Comparison of ENCODE assay signal across 8 cellular contexts in the genomic region with DNA sequence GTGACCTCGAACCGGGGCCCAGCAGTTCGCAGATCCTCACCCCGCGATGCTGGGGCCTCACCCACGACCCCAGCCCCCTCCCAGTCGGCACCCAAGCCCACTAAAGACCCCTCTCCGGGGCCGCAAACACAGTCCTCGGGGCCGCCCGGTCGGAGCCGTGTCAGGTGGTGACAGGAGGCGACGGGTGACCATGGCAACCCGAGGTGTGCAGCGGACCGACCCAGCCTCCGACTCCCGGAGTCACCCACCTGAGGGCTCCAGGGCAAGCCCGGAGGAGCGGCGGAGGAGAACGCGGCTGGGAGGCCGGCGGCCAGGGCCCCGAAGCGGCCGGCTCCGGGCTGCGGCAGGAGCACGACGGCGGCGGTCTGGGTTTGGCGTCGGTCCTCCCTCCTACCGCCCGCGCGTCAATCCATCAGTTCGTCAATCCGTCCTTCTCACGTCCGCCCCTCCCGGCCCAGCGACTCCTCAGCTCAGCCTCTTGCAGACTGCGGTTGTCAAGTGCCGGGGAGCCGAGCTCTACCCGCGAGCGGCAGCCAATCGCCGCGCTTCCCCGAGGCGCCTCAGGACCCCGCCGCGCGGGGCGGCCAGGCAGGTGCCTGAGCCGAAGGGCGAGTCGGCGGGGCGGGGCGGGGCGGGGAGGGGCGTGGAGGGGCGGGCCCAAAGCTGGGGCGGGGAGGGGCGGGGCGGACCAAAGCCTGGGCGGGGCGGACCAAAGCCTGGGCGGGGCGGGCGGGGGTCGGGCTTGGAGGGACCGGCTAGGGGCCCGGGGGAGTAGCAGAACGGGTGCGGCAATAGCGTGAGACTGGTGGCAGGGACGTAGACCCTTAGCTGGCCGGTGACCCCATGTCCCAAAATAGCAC. TPM values are rescaled to one million over a fixed set of nuclear protein-coding genes. Genes with fewer than 3 reads are reported as not detected.
DNase-seq lines count a peak whose midpoint lies in the region; ATAC-seq and TF ChIP-seq lines count a peak whose summit lies in the region.

A gene (minus strand): TSS at position 489 of the 860 bp plus-strand sequence. CDS start 18,590 bp downstream, outside the sequence.

- H3K27me3 ChIP-seq in OCI-LY3 (ENCODE audit: low read depth, low read length) (no peaks in the 10 kb centered on the region), mononuclear cell (ENCODE audit: insufficient read depth, low read length) (no peaks in the 10 kb centered on the region)

- H4K20me1 ChIP-seq in OCI-LY3 (ENCODE audit: insufficient read depth, low read length): no peaks in the 10 kb centered on the region

- DNase-seq in DMS 273 (lab: John Stamatoyannopoulos, UW; ENCODE audit: unreplicated experiment): peak; percentile 99
- peak; percentile 95 for DNase-seq in HuH-7.5 (ENCODE audit: low spot score)
- peak; percentile 91 for DNase-seq in activated T-cell treated with anti-CD3 and anti-CD28 coated beads for 24 hours (ENCODE audit: low read depth)
- DNase-seq in epithelial cell of esophagus (ENCODE audit: low read depth): peak; percentile 99
- DNase-seq in stimulated activated CD8-positive, alpha-beta memory T cell treated with anti-CD3 and anti-CD28 coated beads, Interleukin-2, amount 100 ng/mL, for 48 hours (ENCODE audit: low read depth in 2 of 2): peak; percentile 89 to 93

- peak within 1 kb of the TSS; percentile 91 for H3K4me2 ChIP-seq in OCI-LY3 (ENCODE audit: low read length)

- peaks cover 6% of the 10 kb centered on the region for H3K4me1 ChIP-seq in OCI-LY3 (ENCODE audit: low read length)
- peaks cover 18% of the 10 kb centered on the region for H3K4me1 ChIP-seq in mononuclear cell (ENCODE audit: insufficient read depth, low read length)

- peak within 1 kb of the TSS; percentile 95 for H3K4me3 ChIP-seq in OCI-LY3 (ENCODE audit: low read length)
- peak within 1 kb of the TSS; percentile 89 for H3K4me3 ChIP-seq in epithelial cell of esophagus (ENCODE audit: low read length)
- peak within 1 kb of the TSS; percentile 88 for H3K4me3 ChIP-seq in mononuclear cell (ENCODE audit: low read length)

- peak; percentile 91 for ATAC-seq in GM21528 (IDR thresholded peaks at IDR 0.05; ENCODE audit: low FRiP score, unreplicated experiment)

- no peaks in the 10 kb centered on the region for H3K9me3 ChIP-seq in OCI-LY3 (ENCODE audit: insufficient read depth, low read length)
- no peaks in the 10 kb centered on the region for H3K9me3 ChIP-seq in mononuclear cell (ENCODE audit: low read depth, low read length)

- H3K9ac ChIP-seq in OCI-LY3 (ENCODE audit: low read length): peak within 1 kb of the TSS; percentile 75

- H3K79me2 ChIP-seq in OCI-LY3 (ENCODE audit: low read length): peaks cover 26% of the 10 kb centered on the region

- peak within 1 kb of the TSS; percentile 64 for H3K27ac ChIP-seq in OCI-LY3 (ENCODE audit: low read length)

- H3K36me3 ChIP-seq in OCI-LY3 (replicated peaks; ENCODE audit: low read depth, low read length): no peaks in the 10 kb centered on the region

- peak within 1 kb of the TSS; percentile 99 for H2AFZ ChIP-seq in OCI-LY3 (ENCODE audit: low read depth, low read length)

- no peak for TF ChIP-seq CTCF in OCI-LY3 (IDR thresholded peaks at IDR 0.05; ENCODE audit: low read depth, low read length)
- TF ChIP-seq CTCF in epithelial cell of esophagus (IDR thresholded peaks at IDR 0.05; ENCODE audit: insufficient read depth, low read depth, low read length, missing control alignments): no peak

RNA-seq across cellular contexts. Expression of the gene that starts here (rescaled TPM):
- total RNA-seq in mononuclear cell: 19.3 TPM

Comparison
In these comparisons a context has a peak if more than half of its experiments do, and no peak if none do; other contexts are left out.
1. Peak in every context shown above with its lines: DNase-seq, ATAC-seq, H3K4me3 ChIP-seq and H3K27ac ChIP-seq.